Comparison of ENCODE assay signal across 10 cellular contexts in the genomic region with DNA sequence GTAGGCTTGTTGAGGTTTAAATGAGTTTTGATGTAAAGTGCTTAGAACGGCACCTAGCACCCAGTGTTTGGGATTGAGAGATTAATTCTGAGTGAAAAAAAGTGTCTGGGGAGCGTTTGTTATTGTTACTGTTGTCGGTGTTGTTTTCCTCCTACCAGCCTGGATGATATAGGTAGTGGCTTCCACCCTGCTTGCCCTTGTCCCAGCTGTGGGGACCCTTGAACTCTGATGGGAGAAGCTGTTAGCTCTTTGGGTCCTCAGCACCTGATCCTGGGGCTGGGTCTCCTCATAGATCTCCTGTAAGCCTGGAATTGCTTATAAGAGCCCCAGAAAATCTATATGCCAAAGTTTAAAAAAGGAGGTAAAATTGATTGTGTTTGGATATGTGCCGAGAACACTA. TPM values are rescaled to one million over a fixed set of nuclear protein-coding genes. Genes with fewer than 3 reads are reported as not detected.
DNase-seq lines count a peak whose midpoint lies in the region; ATAC-seq and TF ChIP-seq lines count a peak whose summit lies in the region.
"Had no signal": no experiment of that assay in that cellular context is flagged by ENCODE, and none has a peak within 500 bp of the region (broad histone marks: within the 10 kb centered on the region; RNA-seq: fewer than 3 reads in every experiment).

No MANE protein-coding gene starts in this region.

- no peak overlapping the region for H3K4me2 ChIP-seq in H9 (ENCODE audit: insufficient read depth, insufficient read length, low read length)

- no peak overlapping the region for H3K56ac ChIP-seq in H9 (ENCODE audit: insufficient read length, low read depth, low read length)

- H3K36me3 Mint-ChIP-seq in activated naive CD4-positive, alpha-beta T cell treated with anti-CD3 and anti-CD28 coated beads, Interleukin-2, amount 10 ng/mL, durations not matched to agents 7 days and 5 days: peaks cover 48% of the 10 kb centered on the region
- peaks cover 15% of the 10 kb centered on the region for H3K36me3 Mint-ChIP-seq in activated T-helper 1 cell treated with anti-CD3 and anti-CD28 coated beads, Interleukin-12 subunit alpha, Interleukin-12 subunit beta, Interleukin-2, Interleukin-4 antibody, amounts not matched to agents 30 ng/mL and 10 ng/mL and 1 ng/mL, durations not matched to agents 14 hours and 24 hours and 36 hours (ENCODE audit: low read depth)
- H3K36me3 Mint-ChIP-seq in H9 (ENCODE audit: insufficient read depth in 1 of 3, low read depth in 3 of 3): no peaks in the 10 kb centered on the region

- H2BK15ac ChIP-seq in H9 (ENCODE audit: low read depth, low read length): no peak overlapping the region

- peaks cover 78% of the 10 kb centered on the region for H3K4me1 ChIP-seq in lower lobe of right lung
- H3K4me1 ChIP-seq in transverse colon: peaks cover 8 to 50% (median 28%) of the 10 kb centered on the region in 4 donors
- H3K4me1 ChIP-seq in H9 (ENCODE audit: insufficient read depth, low read length): no peaks in the 10 kb centered on the region; the same call in 1 of the 2 replicates
- H3K4me1 ChIP-seq: HAP-1 had no signal

- WGBS in transverse colon (ENCODE audit: low coverage in 1 of 2), 2 donors: 58% methylated on average over 4 of the region's 4 CpGs; no CpG with 5 or more reads in 1 of the 2 donors
- no CpG with 5 or more reads among the region's 4 CpGs for WGBS in H9 (ENCODE audit: extremely low coverage, insufficient read length, low lambda C conversion rate)

- no peak for TF ChIP-seq EP300 in transverse colon (IDR thresholded peaks at IDR 0.05; ENCODE audit: low read depth)

- no peak overlapping the region for H3K14ac ChIP-seq in H9 (ENCODE audit: insufficient read depth, low read length)

- TF ChIP-seq CTCF in lower lobe of right lung (IDR thresholded peaks at IDR 0.05) (no peak), transverse colon (IDR thresholded peaks at IDR 0.05) (no peak), H9 (conservative IDR thresholded peaks at IDR 0.05) (no peak)

- H4K91ac ChIP-seq in H9 (ENCODE audit: insufficient read length, low read depth, low read length): no peak overlapping the region

- H3K9me3 ChIP-seq in lower lobe of right lung: no peaks in the 10 kb centered on the region
- no peaks in the 10 kb centered on the region for H3K9me3 ChIP-seq in transverse colon
- no peaks in the 10 kb centered on the region for H3K9me3 ChIP-seq in H9 (ENCODE audit: control insufficient read depth, low read depth, low read length)
- H3K9me3 ChIP-seq: HAP-1 had no signal

- H3K4me3 ChIP-seq in lower lobe of right lung (peak overlapping the region; percentile 60), transverse colon (peak overlapping the region in 1 of 4 donors; percentile 20)
- H3K4me3 ChIP-seq: HAP-1 had no signal

- H3K27me3 ChIP-seq in lower lobe of right lung (ENCODE audit: low read depth) (no peaks in the 10 kb centered on the region), transverse colon (peaks cover 18% of the 10 kb centered on the region), H9 (ENCODE audit: insufficient read depth, low read length) (no peaks in the 10 kb centered on the region; the same call in 1 of the 2 replicates)

- no peak overlapping the region for H3K23ac ChIP-seq in H9 (ENCODE audit: insufficient read length, low read depth, low read length)

- H3K79me2 ChIP-seq in H9 (ENCODE audit: insufficient read depth, low read length): no peaks in the 10 kb centered on the region

- peaks cover 67% of the 10 kb centered on the region for H3K4me1 Mint-ChIP-seq in activated naive CD4-positive, alpha-beta T cell treated with anti-CD3 and anti-CD28 coated beads, Interleukin-2, amount 10 ng/mL, durations not matched to agents 7 days and 5 days
- peaks cover 79% of the 10 kb centered on the region for H3K4me1 Mint-ChIP-seq in activated T-helper 1 cell treated with anti-CD3 and anti-CD28 coated beads, Interleukin-12 subunit alpha, Interleukin-12 subunit beta, Interleukin-2, Interleukin-4 antibody, amounts not matched to agents 30 ng/mL and 10 ng/mL and 1 ng/mL, durations not matched to agents 14 hours and 24 hours and 36 hours (ENCODE audit: low read depth)
- H3K4me1 Mint-ChIP-seq in H9: peaks cover 34 to 71% of the 10 kb centered on the region in 2 experiments

- no peak overlapping the region for H2BK12ac ChIP-seq in H9 (ENCODE audit: insufficient read length, low read depth, low read length)

- no peak overlapping the region for H4K8ac ChIP-seq in H9 (replicated peaks; ENCODE audit: insufficient read length, low read depth, low read length)

- no peak overlapping the region for H2AFZ ChIP-seq in H9 (ENCODE audit: low read length)

- no peak for TF ChIP-seq POLR2A in transverse colon (IDR thresholded peaks at IDR 0.05)

- no peaks in the 10 kb centered on the region for H3K27me3 Mint-ChIP-seq in activated naive CD4-positive, alpha-beta T cell treated with anti-CD3 and anti-CD28 coated beads, Interleukin-2, amount 10 ng/mL, durations not matched to agents 7 days and 5 days
- H3K27me3 Mint-ChIP-seq in activated T-helper 1 cell treated with anti-CD3 and anti-CD28 coated beads, Interleukin-12 subunit alpha, Interleukin-12 subunit beta, Interleukin-2, Interleukin-4 antibody, amounts not matched to agents 30 ng/mL and 10 ng/mL and 1 ng/mL, durations not matched to agents 14 hours and 24 hours and 36 hours (ENCODE audit: insufficient read depth): no peaks in the 10 kb centered on the region
- H3K27me3 Mint-ChIP-seq in H9 (ENCODE audit: low read depth): peaks cover 45% of the 10 kb centered on the region

- no peak overlapping the region for H4K5ac ChIP-seq in H9 (ENCODE audit: insufficient read length, low read depth, low read length)

- ATAC-seq in lower lobe of right lung: no peak

- no peaks in the 10 kb centered on the region for H4K20me1 ChIP-seq in H9 (ENCODE audit: control insufficient read depth, insufficient read depth, insufficient read length)

- intact Hi-C loops in activated T-helper 1 cell treated with anti-CD3 and anti-CD28 coated beads, Interleukin-12 subunit alpha, Interleukin-12 subunit beta, Interleukin-2, Interleukin-4 antibody, amounts not matched to agents 30 ng/mL and 10 ng/mL and 1 ng/mL, durations not matched to agents 14 hours and 24 hours and 36 hours (cut with micrococcal nuclease): loop anchor here (1.0 to 10.0 kb wide), 6 partner anchors 21 to 966 kb away; a partner anchor contains a TSS
- intact Hi-C loops in lower lobe of right lung (cut with DNase I) (no loop called here), transverse colon (cut with DNase I; ENCODE audit: low total_unique reads) (no loop called here)

- H3K36me3 ChIP-seq in lower lobe of right lung: no peaks in the 10 kb centered on the region
- H3K36me3 ChIP-seq in transverse colon: no peaks in the 10 kb centered on the region
- H3K36me3 ChIP-seq: HAP-1 had no signal

- DNase-seq in activated naive CD4-positive, alpha-beta T cell treated with anti-CD3 and anti-CD28 coated beads, Interleukin-2, amount 10 ng/mL, durations not matched to agents 7 days and 5 days: no peak
- no peak for DNase-seq in activated naive CD4-positive, alpha-beta T cell treated with Interleukin-2 at 50 U/mL for 16 hours
- DNase-seq in activated T-helper 1 cell treated with anti-CD3 and anti-CD28 coated beads, Interleukin-12 subunit alpha, Interleukin-12 subunit beta, Interleukin-2, Interleukin-4 antibody, amounts not matched to agents 30 ng/mL and 10 ng/mL and 1 ng/mL, durations not matched to agents 14 hours and 24 hours and 36 hours (ENCODE audit: low spot score): no peak
- DNase-seq in lower lobe of right lung (no peak), transverse colon (no peak), H9 (no peak), AG08395 (ENCODE audit: low spot score) (no peak), iPS-NIHi11 (ENCODE audit: low spot score) (no peak)
- DNase-seq: islet precursor cell had no signal

- H3K79me1 ChIP-seq in H9 (ENCODE audit: insufficient read depth, low read depth, low read length, poor library complexity, severe bottlenecking): no peaks in the 10 kb centered on the region

- H2BK120ac ChIP-seq in H9 (ENCODE audit: low read depth, low read length, poor library complexity, severe bottlenecking): no peak overlapping the region

- CTCF ChIA-PET in activated naive CD4-positive, alpha-beta T cell treated with anti-CD3 and anti-CD28 coated beads, Interleukin-2, amount 10 ng/mL, durations not matched to agents 7 days and 5 days (lab: Charles Lee): interaction anchor here (1.2 to 3.0 kb wide), 2 partner anchors 9 to 84 kb away, joined by 4 to 25 read pairs; no protein-coding TSS in a partner anchor

- peak overlapping the region; percentile 99 for H3K27ac Mint-ChIP-seq in activated naive CD4-positive, alpha-beta T cell treated with anti-CD3 and anti-CD28 coated beads, Interleukin-2, amount 10 ng/mL, durations not matched to agents 7 days and 5 days
- H3K27ac Mint-ChIP-seq in activated T-helper 1 cell treated with anti-CD3 and anti-CD28 coated beads, Interleukin-12 subunit alpha, Interleukin-12 subunit beta, Interleukin-2, Interleukin-4 antibody, amounts not matched to agents 30 ng/mL and 10 ng/mL and 1 ng/mL, durations not matched to agents 14 hours and 24 hours and 36 hours: peak overlapping the region; percentile 97
- no peak overlapping the region; a peak in 1 of 7 replicates for H3K27ac Mint-ChIP-seq in H9

- peaks cover 4% of the 10 kb centered on the region for H3K23me2 ChIP-seq in H9 (ENCODE audit: insufficient read length, low read depth, low read length, poor library complexity, severe bottlenecking)

- H3K4ac ChIP-seq in H9 (ENCODE audit: low read depth, low read length): no peak overlapping the region

- H2BK20ac ChIP-seq in H9 (ENCODE audit: low read depth, low read length, poor library complexity, severe bottlenecking): no peak overlapping the region

- no peak overlapping the region for H3K9ac ChIP-seq in H9 (ENCODE audit: extremely low read depth, insufficient read length, low read length)

- in situ Hi-C loops in transverse colon (cut with MboI; ENCODE audit: low pct_ligation_motif_present in 1 of 4, low pct_unique_long_range_greater_than_20kb in 1 of 4, low sequenced_read_pairs in 3 of 4): no loop called here

- H3K9me3 Mint-ChIP-seq in activated naive CD4-positive, alpha-beta T cell treated with anti-CD3 and anti-CD28 coated beads, Interleukin-2, amount 10 ng/mL, durations not matched to agents 7 days and 5 days: no peaks in the 10 kb centered on the region
- H3K9me3 Mint-ChIP-seq in activated T-helper 1 cell treated with anti-CD3 and anti-CD28 coated beads, Interleukin-12 subunit alpha, Interleukin-12 subunit beta, Interleukin-2, Interleukin-4 antibody, amounts not matched to agents 30 ng/mL and 10 ng/mL and 1 ng/mL, durations not matched to agents 14 hours and 24 hours and 36 hours: no peaks in the 10 kb centered on the region
- no peaks in the 10 kb centered on the region for H3K9me3 Mint-ChIP-seq in H9

- H2BK5ac ChIP-seq in H9 (ENCODE audit: insufficient read length, low read length): no peak overlapping the region

- peak overlapping the region; percentile 100 for H3K4me3 Mint-ChIP-seq in activated naive CD4-positive, alpha-beta T cell treated with anti-CD3 and anti-CD28 coated beads, Interleukin-2, amount 10 ng/mL, durations not matched to agents 7 days and 5 days
- peak overlapping the region; percentile 99 for H3K4me3 Mint-ChIP-seq in activated T-helper 1 cell treated with anti-CD3 and anti-CD28 coated beads, Interleukin-12 subunit alpha, Interleukin-12 subunit beta, Interleukin-2, Interleukin-4 antibody, amounts not matched to agents 30 ng/mL and 10 ng/mL and 1 ng/mL, durations not matched to agents 14 hours and 24 hours and 36 hours
- no peak overlapping the region; a peak in 1 of 5 replicates for H3K4me3 Mint-ChIP-seq in H9

- no peak overlapping the region for H3K18ac ChIP-seq in H9 (ENCODE audit: insufficient read length, low read depth, low read length)

- H2AK5ac ChIP-seq in H9 (ENCODE audit: insufficient read length, low read length): no peak overlapping the region

- H3T11ph ChIP-seq in H9 (ENCODE audit: low read length): no peak overlapping the region

- H3K27ac ChIP-seq in lower lobe of right lung (peak overlapping the region; percentile 81), transverse colon (peak overlapping the region; percentile 76 to 84 (median 83)), H9 (ENCODE audit: insufficient read length, low read depth, low read length) (no peak overlapping the region)

RNA-seq across cellular contexts. Expression of a gene that starts 4.9 kb away (rescaled TPM):
- 363 and 374 TPM in 2 replicates for total RNA-seq in activated T-helper 1 cell treated with anti-CD3 and anti-CD28 coated beads, Interleukin-12 subunit alpha, Interleukin-12 subunit beta, Interleukin-2, Interleukin-4 antibody, amounts not matched to agents 30 ng/mL and 10 ng/mL and 1 ng/mL, durations not matched to agents 14 hours and 24 hours and 36 hours
- total RNA-seq in lower lobe of right lung (87.0 TPM), transverse colon (10 to 100 TPM in 2 of 4 donors, 1 to 10 TPM in 2; 1.2 to 17.5 (median 10.6) TPM), H9 (2021) (6.3 and 6.9 TPM in 2 replicates)

RNA-seq across cellular contexts. Expression of a gene that starts 35.3 kb away (rescaled TPM):
- total RNA-seq in activated T-helper 1 cell treated with anti-CD3 and anti-CD28 coated beads, Interleukin-12 subunit alpha, Interleukin-12 subunit beta, Interleukin-2, Interleukin-4 antibody, amounts not matched to agents 30 ng/mL and 10 ng/mL and 1 ng/mL, durations not matched to agents 14 hours and 24 hours and 36 hours: 0.44 and 0.56 TPM in 2 replicates
- total RNA-seq in lower lobe of right lung (not detected), transverse colon (under 1 TPM in 1 of 4 donors, not detected in 3; 0.48 TPM), H9 (2021) (0.42 and 0.81 TPM in 2 replicates)

Comparison
In these comparisons a context has a peak if more than half of its experiments do, and no peak if none do; other contexts are left out.
1. H3K27ac Mint-ChIP-seq: peak in activated naive CD4-positive, alpha-beta T cell treated with anti-CD3 and anti-CD28 coated beads, Interleukin-2, amount 10 ng/mL, durations not matched to agents 7 days and 5 days (single experiment) and activated T-helper 1 cell treated with anti-CD3 and anti-CD28 coated beads, Interleukin-12 subunit alpha, Interleukin-12 subunit beta, Interleukin-2, Interleukin-4 antibody, amounts not matched to agents 30 ng/mL and 10 ng/mL and 1 ng/mL, durations not matched to agents 14 hours and 24 hours and 36 hours (single experiment); none in H9 (0 of 3).
2. H3K4me3 Mint-ChIP-seq: peak in activated naive CD4-positive, alpha-beta T cell treated with anti-CD3 and anti-CD28 coated beads, Interleukin-2, amount 10 ng/mL, durations not matched to agents 7 days and 5 days (single experiment) and activated T-helper 1 cell treated with anti-CD3 and anti-CD28 coated beads, Interleukin-12 subunit alpha, Interleukin-12 subunit beta, Interleukin-2, Interleukin-4 antibody, amounts not matched to agents 30 ng/mL and 10 ng/mL and 1 ng/mL, durations not matched to agents 14 hours and 24 hours and 36 hours (single experiment); none in H9 (0 of 2).